In genomic region chr3:32398531-32398930, GRCh38 we compare ENCODE assay signal across 14 cellular contexts. TPM values are rescaled to one million over a fixed set of nuclear protein-coding genes. Genes with fewer than 3 reads are reported as not detected.
DNase-seq lines count a peak whose midpoint lies in the region; ATAC-seq, FAIRE-seq and TF ChIP-seq lines count a peak whose summit lies in the region.
"Had no signal": no experiment of that assay in that cellular context is flagged by ENCODE, and none has a peak within 500 bp of the region (broad histone marks: within the 10 kb centered on the region; RNA-seq: fewer than 3 reads in every experiment).

No MANE protein-coding gene starts in this region.

- intact Hi-C loops in CD4-positive, alpha-beta T cell (cut with DNase I, micrococcal nuclease) = loop anchor here (2.0 to 5.0 kb wide), 5 partner anchors 34 to 158 kb away; no protein-coding TSS in a partner anchor

- no peaks in the 10 kb centered on the region for H3K9me3 Mint-ChIP-seq in CD4-positive, alpha-beta T cell
- no peaks in the 10 kb centered on the region for H3K9me3 Mint-ChIP-seq in activated naive CD8-positive, alpha-beta T cell treated with anti-CD3 and anti-CD28 coated beads for 36 hours
- H3K9me3 Mint-ChIP-seq in naive B cell = no peaks in the 10 kb centered on the region

- POLR2A ChIA-PET in CD4-positive, alpha-beta T cell (lab: Charles Lee) = interaction anchor here (1.2 kb wide), 1 partner anchor 22 kb away, joined by 8 read pairs; no protein-coding TSS in a partner anchor

- CTCF ChIA-PET in CD4-positive, alpha-beta T cell (lab: Charles Lee) = interaction anchor here (1.1 to 7.6 kb wide), 3 partner anchors 23 to 69 kb away, joined by 3 to 49 read pairs (median 5); no protein-coding TSS in a partner anchor

- no peak for ATAC-seq in CD4-positive, alpha-beta T cell (ENCODE audit: poor library complexity)
- ATAC-seq in naive B cell (ENCODE audit: low read depth in 2 of 2) (no peak), left lobe of liver (no peak)
- ATAC-seq: foreskin keratinocyte had no signal

- peaks cover 73% of the 10 kb centered on the region for H3K4me1 Mint-ChIP-seq in CD4-positive, alpha-beta T cell (ENCODE audit: low read depth)
- peaks cover 68% of the 10 kb centered on the region for H3K4me1 Mint-ChIP-seq in activated naive CD8-positive, alpha-beta T cell treated with anti-CD3 and anti-CD28 coated beads for 36 hours
- H3K4me1 Mint-ChIP-seq in naive B cell = peaks cover 55 to 89% (median 85%) of the 10 kb centered on the region in 3 donors

- in situ Hi-C loops in KBM-7 (cut with MboI; ENCODE audit: low pct_unique_long_range_greater_than_20kb, low sequenced_read_pairs) = no loop called here

- peaks cover 4% of the 10 kb centered on the region for H3K36me3 Mint-ChIP-seq in CD4-positive, alpha-beta T cell (ENCODE audit: low read depth)
- peaks cover 9% of the 10 kb centered on the region for H3K36me3 Mint-ChIP-seq in activated naive CD8-positive, alpha-beta T cell treated with anti-CD3 and anti-CD28 coated beads for 36 hours
- no peaks in the 10 kb centered on the region for H3K36me3 Mint-ChIP-seq in naive B cell

- H3K27ac ChIP-seq in CD4-positive, alpha-beta T cell (ENCODE audit: low read depth, low read length) = no peak overlapping the region
- H3K27ac ChIP-seq: foreskin keratinocyte, ovary, WERI-Rb-1 had no signal

- no peaks in the 10 kb centered on the region for H3K27me3 ChIP-seq in CD4-positive, alpha-beta T cell (ENCODE audit: control insufficient read depth, insufficient read depth, low read length)
- H3K27me3 ChIP-seq: foreskin keratinocyte, ovary had no signal

- TF ChIP-seq CTCF in CD4-positive, alpha-beta T cell (IDR thresholded peaks at IDR 0.05) = no peak

- no peaks in the 10 kb centered on the region for H3K9me3 ChIP-seq in CD4-positive, alpha-beta T cell (ENCODE audit: control insufficient read depth, low read length)
- H3K9me3 ChIP-seq: ovary had no signal

- peak overlapping the region; percentile 90 for H3K27ac Mint-ChIP-seq in CD4-positive, alpha-beta T cell
- peak overlapping the region; percentile 37 for H3K27ac Mint-ChIP-seq in activated naive CD8-positive, alpha-beta T cell treated with anti-CD3 and anti-CD28 coated beads for 36 hours
- H3K27ac Mint-ChIP-seq in naive B cell = peak overlapping the region; percentile 50 to 97 (median 80)

- H3K4me3 Mint-ChIP-seq in CD4-positive, alpha-beta T cell = peak overlapping the region; percentile 69
- no peak overlapping the region for H3K4me3 Mint-ChIP-seq in activated naive CD8-positive, alpha-beta T cell treated with anti-CD3 and anti-CD28 coated beads for 36 hours
- H3K4me3 Mint-ChIP-seq in naive B cell = peak overlapping the region in 2 of 8 donors; percentile 4 to 78

- no peak for DNase-seq in CD4-positive, alpha-beta T cell
- DNase-seq in KBM-7 (peak; percentile 40), naive B cell (no peak), left lobe of liver (ENCODE audit: low spot score) (no peak), urothelium cell line (ENCODE audit: low spot score) (no peak), ecto neural progenitor cell (ENCODE audit: low spot score) (no peak), HK-2 (ENCODE audit: unreplicated experiment) (no peak)
- no peak for DNase-seq in activated naive CD8-positive, alpha-beta T cell treated with anti-CD3 and anti-CD28 coated beads for 36 hours
- DNase-seq: foreskin keratinocyte; kidney; ovary; stimulated activated CD4-positive, alpha-beta T cell treated with anti-CD3 and anti-CD28 coated beads, Interleukin-4, amount 100 ng/mL, for 1 hour; WERI-Rb-1 had no signal

- no peaks in the 10 kb centered on the region for H3K27me3 Mint-ChIP-seq in CD4-positive, alpha-beta T cell
- H3K27me3 Mint-ChIP-seq in activated naive CD8-positive, alpha-beta T cell treated with anti-CD3 and anti-CD28 coated beads for 36 hours = no peaks in the 10 kb centered on the region
- H3K27me3 Mint-ChIP-seq in naive B cell = no peaks in the 10 kb centered on the region

- FAIRE-seq in urothelium cell line (lab: Jason Lieb, UNC) = no peak
- FAIRE-seq: GM12878 had no signal

RNA-seq across cellular contexts. Expression of gene CMTM7, which starts 6.9 kb away (rescaled TPM):
- 10 to 100 TPM; 31.5 to 35.2 TPM for total RNA-seq in CD4-positive, alpha-beta T cell
- total RNA-seq in activated naive CD8-positive, alpha-beta T cell treated with anti-CD3 and anti-CD28 coated beads for 36 hours = 10 to 100 TPM; 39.2 to 39.8 TPM
- polyA plus RNA-seq in naive B cell (ENCODE audit: low read depth in 6 of 6) = 100 to 1,000 TPM in 2 of 6 donors, 10 to 100 TPM in 4; 56.8 to 116 (median 73.3) TPM
- 3.6 TPM for total RNA-seq in left lobe of liver

Comparison
In these comparisons a context has a peak if more than half of its experiments do, and no peak if none do; other contexts are left out.
1. H3K27ac Mint-ChIP-seq: peak in every context shown above with its lines; median percentile 90 in CD4-positive, alpha-beta T cell; 80 in naive B cell; 37 in activated naive CD8-positive, alpha-beta T cell treated with anti-CD3 and anti-CD28 coated beads for 36 hours.